ENCODE assay signal across 12 cellular contexts in genomic region chr4:183130328-183131155, GRCh38. TPM values are rescaled to one million over a fixed set of nuclear protein-coding genes. Genes with fewer than 3 reads are reported as not detected.
DNase-seq lines count a peak whose midpoint lies in the region; TF ChIP-seq lines count a peak whose summit lies in the region.
"Had no signal": no experiment of that assay in that cellular context is flagged by ENCODE, and none has a peak within 500 bp of the region (broad histone marks: within the 10 kb centered on the region; RNA-seq: fewer than 3 reads in every experiment).

No MANE protein-coding gene starts in this region.

- TF ChIP-seq POLR2A in sigmoid colon (IDR thresholded peaks at IDR 0.05): no peak
- no peak for TF ChIP-seq POLR2A in suprapubic skin (IDR thresholded peaks at IDR 0.05)

- intact Hi-C loops in sigmoid colon (cut with DNase I): no loop called here

- no peaks in the 10 kb centered on the region for H3K36me3 Mint-ChIP-seq in immature natural killer cell

- no peak for TF ChIP-seq RAD21 in Ishikawa (IDR thresholded peaks at IDR 0.05; ENCODE audit: low read depth)

- H3K4me1 ChIP-seq in sigmoid colon (peaks cover 0 to 52% (median 33%) of the 10 kb centered on the region in 4 donors), suprapubic skin (peaks cover 7% of the 10 kb centered on the region)

- H3K27me3 ChIP-seq in sigmoid colon: no peaks in the 10 kb centered on the region
- no peaks in the 10 kb centered on the region for H3K27me3 ChIP-seq in suprapubic skin

- H3K9me3 ChIP-seq in sigmoid colon: no peaks in the 10 kb centered on the region
- no peaks in the 10 kb centered on the region for H3K9me3 ChIP-seq in suprapubic skin
- H3K9me3 ChIP-seq: thoracic aorta had no signal

- H3K4me3 ChIP-seq in fibroblast of the aortic adventitia (ENCODE audit: low read depth, low read length) (no peak overlapping the region), sigmoid colon (no peak overlapping the region), suprapubic skin (no peak overlapping the region)
- H3K4me3 ChIP-seq: thoracic aorta had no signal

- H3K36me3 ChIP-seq in sigmoid colon (no peaks in the 10 kb centered on the region), suprapubic skin (no peaks in the 10 kb centered on the region)
- H3K36me3 ChIP-seq: thoracic aorta had no signal

- 53 to 81% methylated on average over 7 of the region's 7 CpGs for WGBS in sigmoid colon, 2 donors
- 68% methylated on average over 7 of the region's 7 CpGs for WGBS in suprapubic skin

- TF ChIP-seq EP300 in Ishikawa (IDR thresholded peaks at IDR 0.05; ENCODE audit: borderline replicate concordance) (no peak), sigmoid colon (IDR thresholded peaks at IDR 0.05) (no peak), suprapubic skin (IDR thresholded peaks at IDR 0.05) (no peak)

- DNase-seq in RPMI7951 (ENCODE audit: low read depth): peak; percentile 26
- peak; percentile 34 for DNase-seq in fibroblast of the aortic adventitia (ENCODE audit: low read depth)
- DNase-seq in sigmoid colon: peak; percentile 74
- DNase-seq in suprapubic skin (ENCODE audit: low spot score in 2 of 2): no peak
- DNase-seq in T-helper 2 cell: no peak
- DNase-seq in stimulated activated CD4-positive, alpha-beta T cell treated with anti-CD3 and anti-CD28 coated beads, Interleukin-4, amount 100 ng/mL, for 1 hour: no peak
- DNase-seq in immature natural killer cell: no peak
- DNase-seq: activated naive CD4-positive, alpha-beta T cell; NCI-H2227 treated with DMSO at 0.1 percent for 48 hours; stimulated activated CD4-positive, alpha-beta T cell treated with anti-CD3 and anti-CD28 coated beads, Interleukin-2, amount 100 ng/mL, for 24 hours had no signal

- H3K27me3 Mint-ChIP-seq in immature natural killer cell (ENCODE audit: low read depth in 3 of 3): peaks cover 0 to 2% (median 2%) of the 10 kb centered on the region in 3 donors

- no peak overlapping the region for H3K4me3 Mint-ChIP-seq in immature natural killer cell

- H3K27ac ChIP-seq in sigmoid colon (peak overlapping the region in 3 of 4 donors; percentile 51 to 70 (median 68)), suprapubic skin (no peak overlapping the region)
- H3K27ac ChIP-seq: thoracic aorta had no signal

- H3K4me1 Mint-ChIP-seq in immature natural killer cell: peaks cover 0 to 1% of the 10 kb centered on the region in 2 donors

- TF ChIP-seq CTCF in fibroblast of the aortic adventitia (IDR thresholded peaks at IDR 0.05; ENCODE audit: insufficient read depth, low read length): no peak
- TF ChIP-seq CTCF in sigmoid colon (IDR thresholded peaks at IDR 0.05): no peak
- TF ChIP-seq CTCF in suprapubic skin (IDR thresholded peaks at IDR 0.05): no peak

- H3K27ac Mint-ChIP-seq in immature natural killer cell: no peak overlapping the region

- H3K9me3 Mint-ChIP-seq in immature natural killer cell: no peaks in the 10 kb centered on the region

TF ChIP-seq in Ishikawa, 13 proteins besides CTCF, POLR2A, EP300 and RAD21:
- TF ChIP-seq NFIC (IDR thresholded peaks at IDR 0.05) (peak; percentile 86), TCF12 (IDR thresholded peaks at IDR 0.05; ENCODE audit: low read depth) (no peak)
TF ChIP-seq in Ishikawa: peak in this region for 1.

RNA-seq across cellular contexts. Expression of gene WWC2, which starts 31.5 kb away (rescaled TPM):
- total RNA-seq in RPMI7951 (2014; rRNA removed; shearing (Covaris generic)): 18.9 and 21.4 TPM in 2 replicates
- total RNA-seq in fibroblast of the aortic adventitia (ENCODE audit: low replicate concordance): 21.5 and 47.0 TPM in 2 replicates
- total RNA-seq in sigmoid colon: 10 to 100 TPM; 27.0 to 53.5 (median 35.3) TPM
- 1 to 10 TPM; 1.2 to 2.5 (median 1.8) TPM for polyA plus RNA-seq in sigmoid colon
- total RNA-seq in suprapubic skin: 10 to 100 TPM in 3 of 4 donors, 1 to 10 TPM in 1; 9.2 to 30.4 (median 15.2) TPM
- polyA plus RNA-seq in immature natural killer cell: 1 to 10 TPM in 1 of 3 donors, under 1 TPM in 2; 0.13 to 3.7 (median 0.78) TPM

Comparison
In these comparisons a context has a peak if more than half of its experiments do, and no peak if none do; other contexts are left out.
1. DNase-seq: peak in RPMI7951 (single experiment), fibroblast of the aortic adventitia (single experiment) and sigmoid colon (single experiment); none in suprapubic skin (0 of 2), T-helper 2 cell (0 of 5), stimulated activated CD4-positive, alpha-beta T cell treated with anti-CD3 and anti-CD28 coated beads, Interleukin-4, amount 100 ng/mL, for 1 hour (single experiment) and immature natural killer cell (0 of 3).